In the genomic region with DNA sequence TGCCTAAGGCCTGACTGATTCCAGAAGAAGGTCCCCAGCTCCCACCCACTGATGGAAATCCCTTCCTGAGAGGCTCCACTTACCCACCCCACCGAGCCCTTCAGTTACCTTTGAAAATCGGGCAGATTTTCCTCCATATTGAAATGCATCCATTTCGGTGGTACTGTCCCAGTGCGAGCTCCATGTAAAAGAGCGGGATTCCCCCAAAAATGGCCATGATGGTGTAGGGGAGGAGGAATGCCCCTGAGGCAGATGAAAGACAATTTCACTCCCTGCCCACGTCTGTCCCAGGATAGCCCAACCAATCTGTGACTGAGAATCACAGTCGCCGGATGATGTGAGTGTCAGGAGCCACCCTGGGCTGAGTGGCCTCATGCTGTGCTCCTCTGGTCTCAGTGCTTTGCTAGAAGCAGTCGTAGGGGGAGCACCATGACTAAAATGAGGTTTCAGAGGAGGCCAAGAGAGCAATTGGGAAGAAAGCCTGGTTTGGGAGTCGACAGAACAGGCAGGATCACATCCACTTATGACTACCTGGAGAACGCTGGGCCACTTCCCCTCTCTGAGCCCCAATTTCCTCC, we compare ENCODE assay signal across 1 cellular context.
TF ChIP-seq lines count a peak whose summit lies in the region.

No MANE protein-coding gene starts in this region.

TF ChIP-seq in A549, 52 proteins besides CTCF, POLR2A, EP300 and RAD21 (continued from another document):
- TF ChIP-seq, protein P1, sequence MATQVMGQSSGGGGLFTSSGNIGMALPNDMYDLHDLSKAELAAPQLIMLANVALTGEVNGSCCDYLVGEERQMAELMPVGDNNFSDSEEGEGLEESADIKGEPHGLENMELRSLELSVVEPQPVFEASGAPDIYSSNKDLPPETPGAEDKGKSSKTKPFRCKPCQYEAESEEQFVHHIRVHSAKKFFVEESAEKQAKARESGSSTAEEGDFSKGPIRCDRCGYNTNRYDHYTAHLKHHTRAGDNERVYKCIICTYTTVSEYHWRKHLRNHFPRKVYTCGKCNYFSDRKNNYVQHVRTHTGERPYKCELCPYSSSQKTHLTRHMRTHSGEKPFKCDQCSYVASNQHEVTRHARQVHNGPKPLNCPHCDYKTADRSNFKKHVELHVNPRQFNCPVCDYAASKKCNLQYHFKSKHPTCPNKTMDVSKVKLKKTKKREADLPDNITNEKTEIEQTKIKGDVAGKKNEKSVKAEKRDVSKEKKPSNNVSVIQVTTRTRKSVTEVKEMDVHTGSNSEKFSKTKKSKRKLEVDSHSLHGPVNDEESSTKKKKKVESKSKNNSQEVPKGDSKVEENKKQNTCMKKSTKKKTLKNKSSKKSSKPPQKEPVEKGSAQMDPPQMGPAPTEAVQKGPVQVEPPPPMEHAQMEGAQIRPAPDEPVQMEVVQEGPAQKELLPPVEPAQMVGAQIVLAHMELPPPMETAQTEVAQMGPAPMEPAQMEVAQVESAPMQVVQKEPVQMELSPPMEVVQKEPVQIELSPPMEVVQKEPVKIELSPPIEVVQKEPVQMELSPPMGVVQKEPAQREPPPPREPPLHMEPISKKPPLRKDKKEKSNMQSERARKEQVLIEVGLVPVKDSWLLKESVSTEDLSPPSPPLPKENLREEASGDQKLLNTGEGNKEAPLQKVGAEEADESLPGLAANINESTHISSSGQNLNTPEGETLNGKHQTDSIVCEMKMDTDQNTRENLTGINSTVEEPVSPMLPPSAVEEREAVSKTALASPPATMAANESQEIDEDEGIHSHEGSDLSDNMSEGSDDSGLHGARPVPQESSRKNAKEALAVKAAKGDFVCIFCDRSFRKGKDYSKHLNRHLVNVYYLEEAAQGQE (IDR thresholded peaks at IDR 0.05), result no peak
- TF ChIP-seq PHF8 (IDR thresholded peaks at IDR 0.05; ENCODE audit: borderline replicate concordance, low read depth), result no peak
- TF ChIP-seq, protein P2, sequence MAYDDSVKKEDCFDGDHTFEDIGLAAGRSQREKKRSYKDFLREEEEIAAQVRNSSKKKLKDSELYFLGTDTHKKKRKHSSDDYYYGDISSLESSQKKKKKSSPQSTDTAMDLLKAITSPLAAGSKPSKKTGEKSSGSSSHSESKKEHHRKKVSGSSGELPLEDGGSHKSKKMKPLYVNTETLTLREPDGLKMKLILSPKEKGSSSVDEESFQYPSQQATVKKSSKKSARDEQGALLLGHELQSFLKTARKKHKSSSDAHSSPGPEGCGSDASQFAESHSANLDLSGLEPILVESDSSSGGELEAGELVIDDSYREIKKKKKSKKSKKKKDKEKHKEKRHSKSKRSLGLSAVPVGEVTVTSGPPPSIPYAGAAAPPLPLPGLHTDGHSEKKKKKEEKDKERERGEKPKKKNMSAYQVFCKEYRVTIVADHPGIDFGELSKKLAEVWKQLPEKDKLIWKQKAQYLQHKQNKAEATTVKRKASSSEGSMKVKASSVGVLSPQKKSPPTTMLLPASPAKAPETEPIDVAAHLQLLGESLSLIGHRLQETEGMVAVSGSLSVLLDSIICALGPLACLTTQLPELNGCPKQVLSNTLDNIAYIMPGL (CRISPR knock-in tag; IDR thresholded peaks at IDR 0.05; ENCODE audit: borderline replicate concordance), result no peak
- TF ChIP-seq JUN (IDR thresholded peaks at IDR 0.05), result no peak
- no peak for TF ChIP-seq FOXS1 (CRISPR knock-in tag; IDR thresholded peaks at IDR 0.05)
- TF ChIP-seq CEBPB (IDR thresholded peaks at IDR 0.05), result no peak
- TF ChIP-seq ZC3H11A (IDR thresholded peaks at IDR 0.05), result no peak
- TF ChIP-seq RNF2 (IDR thresholded peaks at IDR 0.05; ENCODE audit: borderline replicate concordance, low read depth), result no peak
- TF ChIP-seq GATA3 (IDR thresholded peaks at IDR 0.05; ENCODE audit: borderline replicate concordance), result no peak
